Comparison of ENCODE assay signal across 8 cellular contexts in genomic region chr12:66279127-66279712, GRCh38. TPM values are rescaled to one million over a fixed set of nuclear protein-coding genes. Genes with fewer than 3 reads are reported as not detected.
DNase-seq lines count a peak whose midpoint lies in the region; ATAC-seq, FAIRE-seq and TF ChIP-seq lines count a peak whose summit lies in the region.

No MANE protein-coding gene starts in this region.

- H3K27me3 Mint-ChIP-seq in activated naive CD8-positive, alpha-beta T cell treated with anti-CD3 and anti-CD28 coated beads for 36 hours: no peaks in the 10 kb centered on the region

- ATAC-seq in left cardiac atrium (peak; percentile 36 to 50), Right ventricle myocardium inferior (no peak), left lobe of liver (peak; percentile 55), HG02759 (IDR thresholded peaks at IDR 0.05; ENCODE audit: unreplicated experiment) (no peak)

- no peak for TF ChIP-seq POLR2A in GM12891 (IDR thresholded peaks at IDR 0.05; ENCODE audit: low read depth, low read length)

- DNase-seq in left cardiac atrium: no peak
- no peak for DNase-seq in Right ventricle myocardium inferior (ENCODE audit: missing footprints)
- peak; percentile 23 to 55 for DNase-seq in NCI-H446 (lab: John Stamatoyannopoulos, UW)
- peak; percentile 11 for DNase-seq in activated naive CD8-positive, alpha-beta T cell treated with anti-CD3 and anti-CD28 coated beads for 36 hours
- no peak for DNase-seq in left lobe of liver (ENCODE audit: low spot score)
- no peak for DNase-seq in GM12891 (ENCODE audit: insufficient read length, low spot score)
- DNase-seq in posterior vena cava (ENCODE audit: low spot score): no peak

- H3K4me1 Mint-ChIP-seq in activated naive CD8-positive, alpha-beta T cell treated with anti-CD3 and anti-CD28 coated beads for 36 hours: peaks cover 25% of the 10 kb centered on the region

- H3K27ac Mint-ChIP-seq in activated naive CD8-positive, alpha-beta T cell treated with anti-CD3 and anti-CD28 coated beads for 36 hours: no peak overlapping the region

- H3K9me3 Mint-ChIP-seq in activated naive CD8-positive, alpha-beta T cell treated with anti-CD3 and anti-CD28 coated beads for 36 hours: peaks cover 7% of the 10 kb centered on the region

- H3K36me3 Mint-ChIP-seq in activated naive CD8-positive, alpha-beta T cell treated with anti-CD3 and anti-CD28 coated beads for 36 hours: peaks cover 2% of the 10 kb centered on the region

- intact Hi-C loops in left cardiac atrium (cut with DNase I): loop anchor here (5.0 to 10.0 kb wide), 2 partner anchors 126 to 128 kb away; no protein-coding TSS in a partner anchor
- intact Hi-C loops in Right ventricle myocardium inferior (cut with DNase I): no loop called here
- intact Hi-C loops in posterior vena cava (cut with DNase I): loop anchor here (10.0 kb wide), 1 partner anchor 416 kb away; no protein-coding TSS in a partner anchor

- no peak for FAIRE-seq in GM12891 (lab: Jason Lieb, UNC)

- H3K4me3 Mint-ChIP-seq in activated naive CD8-positive, alpha-beta T cell treated with anti-CD3 and anti-CD28 coated beads for 36 hours: no peak overlapping the region

TF ChIP-seq in GM12891, 5 proteins besides CTCF, POLR2A, EP300 and RAD21:
- no peak for TF ChIP-seq POU2F2 (IDR thresholded peaks at IDR 0.05; ENCODE audit: low read depth, low read length)
- no peak for TF ChIP-seq PAX5 (IDR thresholded peaks at IDR 0.05; ENCODE audit: insufficient read depth, low read length, severe bottlenecking)
- TF ChIP-seq POLR2AphosphoS5 (IDR thresholded peaks at IDR 0.05; ENCODE audit: low read depth, low read length): no peak
- TF ChIP-seq TAF1 (IDR thresholded peaks at IDR 0.05; ENCODE audit: low read depth, low read length): no peak
- TF ChIP-seq SPI1 (IDR thresholded peaks at IDR 0.05; ENCODE audit: low read depth, low read length): no peak

RNA-seq across cellular contexts. Expression of gene HELB, which starts 23.1 kb away (rescaled TPM):
- 1 to 10 TPM; 1.4 to 2.2 TPM for total RNA-seq in left cardiac atrium
- 0.89 TPM for total RNA-seq in Right ventricle myocardium inferior
- 10 to 100 TPM; 13.5 to 13.7 TPM for total RNA-seq in activated naive CD8-positive, alpha-beta T cell treated with anti-CD3 and anti-CD28 coated beads for 36 hours
- total RNA-seq in left lobe of liver: 1.1 TPM
- polyA plus RNA-seq in GM12891 (2012; ENCODE audit: low read depth, missing spikeins): 2.0 TPM
- total RNA-seq in posterior vena cava: 1 to 10 TPM; 2.4 to 2.6 TPM

Comparison
In these comparisons a context has a peak if more than half of its experiments do, and no peak if none do; other contexts are left out.
1. ATAC-seq: peak in left cardiac atrium (2 of 2) and left lobe of liver (single experiment); none in Right ventricle myocardium inferior (single experiment) and HG02759 (single experiment).
2. DNase-seq: peak in NCI-H446 (2 of 2) and activated naive CD8-positive, alpha-beta T cell treated with anti-CD3 and anti-CD28 coated beads for 36 hours (single experiment); none in left cardiac atrium (single experiment), Right ventricle myocardium inferior (single experiment), left lobe of liver (single experiment), GM12891 (single experiment) and posterior vena cava (single experiment).